20 cellular contexts compared by ENCODE assay signal in the genomic region with DNA sequence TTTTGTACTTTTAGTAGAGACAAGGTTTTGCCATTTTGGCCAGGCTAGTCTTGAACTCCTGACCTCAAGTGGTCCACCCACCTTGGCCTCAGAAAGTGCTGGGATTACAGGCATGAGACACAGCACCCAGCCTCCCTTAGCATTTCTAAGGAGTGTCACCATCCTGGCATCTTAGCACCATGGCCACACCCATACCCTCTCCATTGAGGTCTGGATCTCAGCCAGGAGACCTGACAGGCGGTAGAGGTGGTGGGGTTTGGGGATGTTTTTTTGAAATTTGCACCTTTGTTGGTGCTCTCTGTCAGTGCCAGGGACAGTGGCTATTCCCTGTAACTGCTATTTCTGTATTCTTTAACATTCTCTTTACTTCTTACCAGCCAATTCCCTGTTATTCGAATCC.
DNase-seq lines count a peak whose midpoint lies in the region; ATAC-seq, FAIRE-seq and TF ChIP-seq lines count a peak whose summit lies in the region.
"Had no signal": no experiment of that assay in that cellular context is flagged by ENCODE, and none has a peak within 500 bp of the region (broad histone marks: within the 10 kb centered on the region; RNA-seq: fewer than 3 reads in every experiment).

No MANE protein-coding gene starts in this region.

- H3K4me1 ChIP-seq in upper lobe of right lung: no peaks in the 10 kb centered on the region
- H3K4me1 ChIP-seq: BLaER1 treated with 17β-estradiol and CSF1 and Interleukin-3, amounts not matched to agents 10 nM and 100 nM; Peyer's patch had no signal

- no peak overlapping the region for H3K27ac ChIP-seq in upper lobe of right lung
- H3K27ac ChIP-seq: 22Rv1; BLaER1 treated with 17β-estradiol and CSF1 and Interleukin-3, amounts not matched to agents 10 nM and 100 nM; Peyer's patch had no signal

- H3K27me3 ChIP-seq in upper lobe of right lung: no peaks in the 10 kb centered on the region
- H3K27me3 ChIP-seq: BLaER1 treated with 17β-estradiol and CSF1 and Interleukin-3, amounts not matched to agents 10 nM and 100 nM; Peyer's patch had no signal

- TF ChIP-seq POLR2A in H54 (IDR thresholded peaks at IDR 0.05; ENCODE audit: low read depth, low read length): no peak

- ATAC-seq in upper lobe of right lung: no peak
- no peak for ATAC-seq in GM21447 (IDR thresholded peaks at IDR 0.05; ENCODE audit: unreplicated experiment)
- ATAC-seq: Right ventricle myocardium inferior had no signal

- FAIRE-seq in H54 (lab: Jason Lieb, UNC): no peak
- FAIRE-seq: H1 had no signal

- H3K36me3 ChIP-seq in upper lobe of right lung: no peaks in the 10 kb centered on the region
- H3K36me3 ChIP-seq: BLaER1 treated with 17β-estradiol and CSF1 and Interleukin-3, amounts not matched to agents 10 nM and 100 nM; MG63; Peyer's patch had no signal

- no peaks in the 10 kb centered on the region for H3K9me3 ChIP-seq in upper lobe of right lung
- H3K9me3 ChIP-seq: BLaER1 treated with 17β-estradiol and CSF1 and Interleukin-3, amounts not matched to agents 10 nM and 100 nM; MG63; Peyer's patch; SK-N-SH had no signal

- intact Hi-C loops in upper lobe of right lung (cut with DNase I): no loop called here

- DNase-seq in NCI-H1105 treated with DMSO at 0.1 percent for 48 hours (lab: John Stamatoyannopoulos, UW) (peak; percentile 6), NCI-H1105 (lab: John Stamatoyannopoulos, UW) (no peak), H54 (ENCODE audit: insufficient read length, low spot score) (peak; percentile 25), RPMI8226 (peak; percentile 55), glomerular visceral epithelial cell (ENCODE audit: extremely low spot score) (peak; percentile 11), upper lobe of right lung (no peak), SIG-M5 (lab: John Stamatoyannopoulos, UW) (no peak)
- DNase-seq: CD4-positive, alpha-beta memory T cell; GDM1; MG63; NCI-H1436; NCI-H187 treated with DMSO at 0.1 percent for 48 hours; NCI-H226; Peyer's patch; SK-N-SH had no signal

- H3K4me3 ChIP-seq in upper lobe of right lung: no peak overlapping the region
- H3K4me3 ChIP-seq: BLaER1 treated with 17β-estradiol and CSF1 and Interleukin-3, amounts not matched to agents 10 nM and 100 nM; MG63; Peyer's patch had no signal

- no peak for TF ChIP-seq CTCF in upper lobe of right lung (IDR thresholded peaks at IDR 0.05)

Comparison
In these comparisons a context has a peak if more than half of its experiments do, and no peak if none do; other contexts are left out.
1. DNase-seq: peak in NCI-H1105 treated with DMSO at 0.1 percent for 48 hours (single experiment), H54 (single experiment), RPMI8226 (single experiment) and glomerular visceral epithelial cell (single experiment); none in NCI-H1105 (single experiment), upper lobe of right lung (single experiment) and SIG-M5 (single experiment).